Comparison of ENCODE assay signal across 35 cellular contexts in the genomic region with DNA sequence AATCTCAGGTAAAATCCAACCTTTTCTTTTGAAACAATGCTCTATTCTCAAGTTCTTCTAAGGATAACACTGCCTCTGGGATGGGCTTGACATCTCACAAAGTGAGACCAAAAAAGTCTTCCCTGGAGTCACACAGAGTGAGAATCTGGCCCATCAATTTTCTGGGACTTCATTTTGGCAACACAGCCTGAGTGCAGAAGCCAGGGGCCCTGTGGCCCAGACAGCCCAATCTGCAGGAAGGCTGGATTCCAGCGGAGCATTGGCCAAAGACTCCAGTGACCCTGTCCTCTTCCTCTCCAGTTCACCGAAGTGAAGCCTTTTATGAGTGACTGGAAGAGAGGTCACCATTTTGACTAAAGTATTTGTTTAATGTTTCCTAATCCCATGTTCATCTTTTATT.
"Had no signal": no experiment of that assay in that cellular context is flagged by ENCODE, and none has a peak within 500 bp of the region (broad histone marks: within the 10 kb centered on the region; RNA-seq: fewer than 3 reads in every experiment).

No MANE protein-coding gene starts in this region.

- H3K27me3 ChIP-seq: brain microvascular endothelial cell, cardiac muscle cell, MG63 had no signal

- H3K36me3 Mint-ChIP-seq: activated CD4-positive, alpha-beta memory T cell treated with anti-CD3 and anti-CD28 coated beads for 36 hours; activated naive CD4-positive, alpha-beta T cell treated with anti-CD3 and anti-CD28 coated beads, Interleukin-2, amount 10 ng/mL, durations not matched to agents 7 days and 5 days; activated naive CD8-positive, alpha-beta T cell had no signal

- H3K27ac ChIP-seq: brain microvascular endothelial cell, cardiac muscle cell, RWPE1, VCaP had no signal

- H3K4me1 Mint-ChIP-seq: activated B cell treated with CpG ODN at 0.5 μM for 24 hours; activated naive CD4-positive, alpha-beta T cell treated with anti-CD3 and anti-CD28 coated beads, Interleukin-2, amount 10 ng/mL, durations not matched to agents 7 days and 5 days; central memory CD8-positive, alpha-beta T cell had no signal

- H3K4me3 ChIP-seq: cardiac muscle cell, MG63 had no signal

- DNase-seq: activated B cell treated with CpG ODN at 0.5 μM for 24 hours; activated CD4-positive, alpha-beta memory T cell treated with anti-CD3 and anti-CD28 coated beads for 36 hours; activated CD4-positive, alpha-beta T cell treated with anti-CD3 and anti-CD28 coated beads for 4 hours; activated CD4-positive, alpha-beta T cell treated with anti-CD3 and anti-CD28 coated beads, Interleukin-2, amount 50 U/mL, for 1 hour; activated CD4-positive, CD25-positive, alpha-beta regulatory T cell treated with anti-CD3 and anti-CD28 coated beads, Interleukin-2, amount 50 U/mL, for 72 hours; activated CD8-positive, alpha-beta memory T cell treated with anti-CD3 and anti-CD28 coated beads, Interleukin-2, amount 50 U/mL, for 4 hours; activated naive CD4-positive, alpha-beta T cell treated with anti-CD3 and anti-CD28 coated beads, Interleukin-2, amount 10 ng/mL, durations not matched to agents 7 days and 5 days; activated T-cell treated with anti-CD3 and anti-CD28 coated beads for 4 hours; activated T-cell treated with anti-CD3 and anti-CD28 coated beads, Interleukin-2, amount 50 U/mL, for 4 hours; amniotic stem cell; aorta; brain microvascular endothelial cell; Karpas-422; MG63; NCI-H1048; NCI-H1105 treated with DMSO at 0.1 percent for 48 hours; NCI-H1436 treated with DMSO at 0.1 percent for 48 hours; NCI-H1694 treated with DMSO at 0.1 percent for 48 hours; NCI-H2029; NCI-H345; NCI-H524 treated with DMSO at 0.1 percent for 48 hours; NK-92 treated with Interleukin-12 subunit alpha and Interleukin-12 subunit beta, amount 100 ng/mL, for 24 hours; PC-3; SW 1271; T-helper 1 cell; T-helper 2 cell; T-helper 9 cell had no signal

- H3K4me3 Mint-ChIP-seq: activated B cell treated with CpG ODN at 0.5 μM for 24 hours; activated CD4-positive, alpha-beta memory T cell treated with anti-CD3 and anti-CD28 coated beads for 36 hours; activated naive CD4-positive, alpha-beta T cell treated with anti-CD3 and anti-CD28 coated beads, Interleukin-2, amount 10 ng/mL, durations not matched to agents 7 days and 5 days; activated naive CD8-positive, alpha-beta T cell; activated T-cell treated with anti-CD3 and anti-CD28 coated beads, Interleukin-2, amount 50 U/mL, for 4 hours; activated T-helper 1 cell treated with anti-CD3 and anti-CD28 coated beads, Interleukin-12 subunit alpha, Interleukin-12 subunit beta, Interleukin-2, Interleukin-4 antibody, amounts not matched to agents 30 ng/mL and 10 ng/mL and 1 ng/mL, durations not matched to agents 14 hours and 24 hours and 36 hours; central memory CD8-positive, alpha-beta T cell had no signal

- H3K9me3 Mint-ChIP-seq: activated B cell treated with CpG ODN at 0.5 μM for 24 hours; activated CD4-positive, alpha-beta memory T cell treated with anti-CD3 and anti-CD28 coated beads for 36 hours; activated naive CD4-positive, alpha-beta T cell treated with anti-CD3 and anti-CD28 coated beads, Interleukin-2, amount 10 ng/mL, durations not matched to agents 7 days and 5 days; activated T-cell treated with anti-CD3 and anti-CD28 coated beads, Interleukin-2, amount 50 U/mL, for 4 hours; activated T-helper 1 cell treated with anti-CD3 and anti-CD28 coated beads, Interleukin-12 subunit alpha, Interleukin-12 subunit beta, Interleukin-2, Interleukin-4 antibody, amounts not matched to agents 30 ng/mL and 10 ng/mL and 1 ng/mL, durations not matched to agents 14 hours and 24 hours and 36 hours; central memory CD8-positive, alpha-beta T cell had no signal

- H3K27me3 Mint-ChIP-seq: activated B cell treated with CpG ODN at 0.5 μM for 24 hours; activated naive CD4-positive, alpha-beta T cell treated with anti-CD3 and anti-CD28 coated beads, Interleukin-2, amount 10 ng/mL, durations not matched to agents 7 days and 5 days; activated naive CD8-positive, alpha-beta T cell; central memory CD8-positive, alpha-beta T cell had no signal

- ATAC-seq: activated T-cell treated with anti-CD3 and anti-CD28 coated beads, Interleukin-2, amount 50 U/mL, for 4 hours; PC-3; Right ventricle myocardium inferior had no signal

- FAIRE-seq: RCC 7860 had no signal

- H3K27ac Mint-ChIP-seq: activated B cell treated with CpG ODN at 0.5 μM for 24 hours; activated CD4-positive, alpha-beta memory T cell treated with anti-CD3 and anti-CD28 coated beads for 36 hours; activated naive CD4-positive, alpha-beta T cell treated with anti-CD3 and anti-CD28 coated beads, Interleukin-2, amount 10 ng/mL, durations not matched to agents 7 days and 5 days; activated naive CD8-positive, alpha-beta T cell; activated T-helper 1 cell treated with anti-CD3 and anti-CD28 coated beads, Interleukin-12 subunit alpha, Interleukin-12 subunit beta, Interleukin-2, Interleukin-4 antibody, amounts not matched to agents 30 ng/mL and 10 ng/mL and 1 ng/mL, durations not matched to agents 14 hours and 24 hours and 36 hours had no signal

- H3K36me3 ChIP-seq: brain microvascular endothelial cell, cardiac muscle cell, MG63 had no signal
